22 cellular contexts compared by ENCODE assay signal in the genomic region with DNA sequence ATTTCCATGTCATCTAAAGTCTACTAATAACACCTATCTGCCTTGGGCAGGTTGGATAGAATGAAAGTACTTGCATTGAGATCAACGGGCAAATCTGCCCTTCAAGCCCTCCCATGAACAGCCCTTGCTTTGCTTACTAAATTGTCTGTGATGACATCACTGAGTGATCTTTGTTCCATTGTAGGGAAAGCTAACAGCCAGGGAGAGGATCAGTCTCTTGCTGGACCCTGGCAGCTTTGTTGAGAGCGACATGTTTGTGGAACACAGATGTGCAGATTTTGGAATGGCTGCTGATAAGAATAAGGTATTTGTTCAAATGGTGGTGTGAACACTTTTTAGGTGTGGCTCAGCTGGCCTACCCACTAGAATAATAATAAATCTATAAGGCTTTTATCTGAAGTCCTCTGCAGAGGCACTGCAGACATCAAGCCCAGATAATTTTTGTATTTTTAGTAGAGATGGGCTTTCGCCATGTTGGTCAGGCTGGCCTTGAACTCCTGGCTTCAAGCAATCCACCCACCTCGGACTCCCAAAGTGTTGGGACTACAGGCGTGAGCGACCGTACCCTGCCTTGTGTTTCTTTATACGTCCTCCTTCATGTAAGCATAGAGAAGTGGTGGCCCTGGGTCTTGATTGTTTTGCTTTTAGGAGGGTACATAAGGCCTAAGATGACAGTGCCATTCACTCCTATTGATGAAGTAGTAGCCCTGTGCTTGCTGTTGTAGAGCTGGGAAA. TPM values are rescaled to one million over a fixed set of nuclear protein-coding genes. Genes with fewer than 3 reads are reported as not detected.
DNase-seq lines count a peak whose midpoint lies in the region; ATAC-seq, FAIRE-seq and TF ChIP-seq lines count a peak whose summit lies in the region.
"Had no signal": no experiment of that assay in that cellular context is flagged by ENCODE, and none has a peak within 500 bp of the region (broad histone marks: within the 10 kb centered on the region; RNA-seq: fewer than 3 reads in every experiment).

No MANE protein-coding gene starts in this region.

- H3K4me1 Mint-ChIP-seq in type B pancreatic cell (ENCODE audit: unreplicated experiment), result peaks cover 7% of the 10 kb centered on the region

- H3K4me1 ChIP-seq in mucosa of descending colon (ENCODE audit: low read depth), result peaks cover 8% of the 10 kb centered on the region
- peaks cover 2% of the 10 kb centered on the region; the same call in 1 of the 2 replicates for H3K4me1 ChIP-seq in SJCRH30

- peak; percentile 82 for ATAC-seq in mucosa of descending colon
- ATAC-seq: activated T-cell treated with anti-CD3 and anti-CD28 coated beads, Interleukin-2, amount 50 U/mL, for 72 hours; left cardiac atrium; right cardiac atrium; T-helper 17 cell had no signal

- H3K4me3 ChIP-seq in mucosa of descending colon (no peak overlapping the region), SJCRH30 (no peak overlapping the region)

- H3K9me3 ChIP-seq in mucosa of descending colon (no peaks in the 10 kb centered on the region), SJCRH30 (replicated peaks) (no peaks in the 10 kb centered on the region)
- H3K9me3 ChIP-seq: neutrophil had no signal

- no peaks in the 10 kb centered on the region for H3K9me3 Mint-ChIP-seq in type B pancreatic cell
- H3K9me3 Mint-ChIP-seq: activated CD4-positive, alpha-beta memory T cell treated with anti-CD3 and anti-CD28 coated beads for 36 hours; activated naive CD8-positive, alpha-beta T cell treated with anti-CD3 and anti-CD28 coated beads for 36 hours; activated T-cell treated with anti-CD3 and anti-CD28 coated beads, Interleukin-2, amount 50 U/mL, for 72 hours; stimulated activated naive CD8-positive, alpha-beta T cell treated with anti-CD3 and anti-CD28 coated beads, Interleukin-15, Interleukin-2, amounts not matched to agents 100 ng/mL and 50 ng/mL, for 24 hours had no signal

- intact Hi-C loops in mucosa of descending colon (cut with DNase I, micrococcal nuclease), result loop anchor here in 1 of 2 donors (10.0 kb wide), 1 partner anchor 61 kb away; a partner anchor contains a TSS

- DNase-seq in activated CD8-positive, alpha-beta memory T cell treated with anti-CD3 and anti-CD28 coated beads for 24 hours, result peak; percentile 19
- DNase-seq in activated CD8-positive, alpha-beta memory T cell treated with anti-CD3 and anti-CD28 coated beads, Interleukin-2, amount 50 U/mL, for 48 hours, result no peak
- DNase-seq in frontal cortex (ENCODE audit: low spot score in 2 of 2), result peak; percentile 29 to 39
- peak in 1 of 3 donors; percentile 33 for DNase-seq in mucosa of descending colon
- no peak for DNase-seq in type B pancreatic cell (ENCODE audit: extremely low spot score, unreplicated experiment)
- no peak for DNase-seq in activated effector memory CD4-positive, alpha-beta T cell treated with anti-CD3 and anti-CD28 coated beads, Interleukin-2, amount 50 U/mL, for 16 hours
- no peak for DNase-seq in iPS-NIHi7 (ENCODE audit: extremely low spot score)
- no peak for DNase-seq in SJCRH30
- DNase-seq: activated CD4-positive, alpha-beta memory T cell treated with anti-CD3 and anti-CD28 coated beads for 36 hours; activated naive CD8-positive, alpha-beta T cell treated with anti-CD3 and anti-CD28 coated beads for 36 hours; activated T-cell treated with anti-CD3 and anti-CD28 coated beads, Interleukin-2, amount 50 U/mL, for 72 hours; Calu3; GOT3; left cardiac atrium; NCI-H1417; NCI-H69; right cardiac atrium; SHP77 treated with DMSO at 0.1 percent for 48 hours; T-helper 17 cell had no signal

- no peak overlapping the region for H3K27ac ChIP-seq in SJCRH30
- H3K27ac ChIP-seq: neutrophil had no signal

- H3K4me3 Mint-ChIP-seq in type B pancreatic cell, result no peak overlapping the region
- H3K4me3 Mint-ChIP-seq: activated CD4-positive, alpha-beta memory T cell treated with anti-CD3 and anti-CD28 coated beads for 36 hours; activated naive CD8-positive, alpha-beta T cell treated with anti-CD3 and anti-CD28 coated beads for 36 hours; activated T-cell treated with anti-CD3 and anti-CD28 coated beads, Interleukin-2, amount 50 U/mL, for 72 hours; stimulated activated naive CD8-positive, alpha-beta T cell treated with anti-CD3 and anti-CD28 coated beads, Interleukin-15, Interleukin-2, amounts not matched to agents 100 ng/mL and 50 ng/mL, for 24 hours; T-helper 17 cell had no signal

- peaks cover 19% of the 10 kb centered on the region for H3K36me3 Mint-ChIP-seq in type B pancreatic cell

- H3K27ac Mint-ChIP-seq in type B pancreatic cell, result peak overlapping the region; percentile 30
- H3K27ac Mint-ChIP-seq: activated CD4-positive, alpha-beta memory T cell treated with anti-CD3 and anti-CD28 coated beads for 36 hours; activated naive CD8-positive, alpha-beta T cell treated with anti-CD3 and anti-CD28 coated beads for 36 hours; activated T-cell treated with anti-CD3 and anti-CD28 coated beads, Interleukin-2, amount 50 U/mL, for 72 hours; stimulated activated naive CD8-positive, alpha-beta T cell treated with anti-CD3 and anti-CD28 coated beads, Interleukin-15, Interleukin-2, amounts not matched to agents 100 ng/mL and 50 ng/mL, for 24 hours; T-helper 17 cell had no signal

- no peak for FAIRE-seq in frontal cortex (lab: Jason Lieb, UNC)
- FAIRE-seq: A204.1 had no signal

- no peaks in the 10 kb centered on the region for H3K27me3 Mint-ChIP-seq in type B pancreatic cell
- H3K27me3 Mint-ChIP-seq: activated CD4-positive, alpha-beta memory T cell treated with anti-CD3 and anti-CD28 coated beads for 36 hours; activated naive CD8-positive, alpha-beta T cell treated with anti-CD3 and anti-CD28 coated beads for 36 hours; stimulated activated naive CD8-positive, alpha-beta T cell treated with anti-CD3 and anti-CD28 coated beads, Interleukin-15, Interleukin-2, amounts not matched to agents 100 ng/mL and 50 ng/mL, for 24 hours; T-helper 17 cell had no signal

- TF ChIP-seq CTCF in mucosa of descending colon (IDR thresholded peaks at IDR 0.05) (no peak), type B pancreatic cell (conservative IDR thresholded peaks at IDR 0.05) (no peak)

- no peaks in the 10 kb centered on the region for H3K36me3 ChIP-seq in mucosa of descending colon (ENCODE audit: low read depth)
- peaks cover 18% of the 10 kb centered on the region for H3K36me3 ChIP-seq in SJCRH30
- H3K36me3 ChIP-seq: neutrophil had no signal

- H3K27me3 ChIP-seq in SJCRH30, result no peaks in the 10 kb centered on the region
- H3K27me3 ChIP-seq: neutrophil had no signal

RNA-seq across cellular contexts. Expression of a gene that starts 5.7 kb away (rescaled TPM):
- total RNA-seq in frontal cortex (41.2 TPM), mucosa of descending colon (10 to 100 TPM; 35.8 to 54.8 (median 49.9) TPM), type B pancreatic cell (ENCODE audit: low replicate concordance) (27.2 and 41.0 TPM in 2 replicates)
- 40.3 and 43.1 TPM in 2 replicates for total RNA-seq in SJCRH30 (2014; rRNA removed; shearing (Covaris generic))

RNA-seq across cellular contexts. Expression of a gene that starts 59.7 kb away (rescaled TPM):
- total RNA-seq in frontal cortex (23.6 TPM), mucosa of descending colon (10 to 100 TPM; 22.6 to 37.0 (median 28.9) TPM), type B pancreatic cell (ENCODE audit: low replicate concordance) (33.7 and 38.4 TPM in 2 replicates)
- total RNA-seq in SJCRH30 (2014; rRNA removed; shearing (Covaris generic)), result 23.5 and 26.2 TPM in 2 replicates

Comparison
In these comparisons a context has a peak if more than half of its experiments do, and no peak if none do; other contexts are left out.
1. DNase-seq: peak in activated CD8-positive, alpha-beta memory T cell treated with anti-CD3 and anti-CD28 coated beads for 24 hours (single experiment) and frontal cortex (2 of 2); none in activated CD8-positive, alpha-beta memory T cell treated with anti-CD3 and anti-CD28 coated beads, Interleukin-2, amount 50 U/mL, for 48 hours (single experiment), type B pancreatic cell (single experiment), activated effector memory CD4-positive, alpha-beta T cell treated with anti-CD3 and anti-CD28 coated beads, Interleukin-2, amount 50 U/mL, for 16 hours (single experiment), iPS-NIHi7 (single experiment) and SJCRH30 (0 of 2).